Comparison of ENCODE assay signal across 8 cellular contexts in genomic region chr2:42028571-42029148, GRCh38. TPM values are rescaled to one million over a fixed set of nuclear protein-coding genes. Genes with fewer than 3 reads are reported as not detected.
A peak's percentile ranks its signal among the peaks of the same experiment; 100 is the strongest.
DNase-seq lines count a peak whose midpoint lies in the region; ATAC-seq, FAIRE-seq and TF ChIP-seq lines count a peak whose summit lies in the region.
"Had no signal": no experiment of that assay in that cellular context is flagged by ENCODE, and none has a peak within 500 bp of the region (broad histone marks: within the 10 kb centered on the region; RNA-seq: fewer than 3 reads in every experiment).

No MANE protein-coding gene starts in this region.

- H3K27me3 Mint-ChIP-seq in astrocyte (ENCODE audit: low read depth, unreplicated experiment), result peaks cover 12% of the 10 kb centered on the region

- peaks cover 3% of the 10 kb centered on the region for H3K9me3 Mint-ChIP-seq in astrocyte (ENCODE audit: unreplicated experiment)

- 58% methylated on average over 8 of the region's 8 CpGs for WGBS in thymus

- H3K27ac ChIP-seq in astrocyte (ENCODE audit: low read depth, low read length) (no peak overlapping the region), thymus (ENCODE audit: low read depth) (peak overlapping the region; percentile 47), kidney (ENCODE audit: low read depth in 2 of 2, low read length in 2 of 2) (peak overlapping the region in 1 of 2 donors; percentile 62)

- H3K4me3 ChIP-seq in astrocyte (ENCODE audit: insufficient read depth, low read depth, low read length) (no peak overlapping the region), thymus (ENCODE audit: low read length) (no peak overlapping the region), kidney (ENCODE audit: low read length in 2 of 2) (no peak overlapping the region)

- H3K4me3 Mint-ChIP-seq in astrocyte (ENCODE audit: unreplicated experiment), result no peak overlapping the region

- no peaks in the 10 kb centered on the region for H3K27me3 ChIP-seq in astrocyte (ENCODE audit: insufficient read depth, low read length)
- H3K27me3 ChIP-seq in thymus (ENCODE audit: control insufficient read depth, insufficient read depth), result no peaks in the 10 kb centered on the region

- DNase-seq in astrocyte (ENCODE audit: low read depth) (no peak), kidney (no peak), kidney tubule cell (ENCODE audit: low spot score) (no peak)
- no peak for DNase-seq in stimulated activated naive CD4-positive, alpha-beta T cell treated with Interleukin-2 at 50 U/mL for 16 hours (lab: John Stamatoyannopoulos, UW)
- DNase-seq: activated CD4-positive, alpha-beta T cell treated with anti-CD3 and anti-CD28 coated beads, Interleukin-2, amount 50 U/mL, for 1 hour had no signal

- no peaks in the 10 kb centered on the region for H3K36me3 ChIP-seq in astrocyte (ENCODE audit: insufficient read depth, low read length)
- no peaks in the 10 kb centered on the region for H3K36me3 ChIP-seq in thymus (ENCODE audit: control insufficient read depth, insufficient read depth)
- H3K36me3 ChIP-seq in kidney (ENCODE audit: control insufficient read depth in 1 of 2, insufficient read depth in 2 of 2, low read length in 2 of 2), result no peaks in the 10 kb centered on the region

- peak; percentile 81 for ATAC-seq in GM19395 (IDR thresholded peaks at IDR 0.05; ENCODE audit: unreplicated experiment)
- ATAC-seq in HG03039 (IDR thresholded peaks at IDR 0.05; ENCODE audit: unreplicated experiment), result peak; percentile 68

- H4K20me1 ChIP-seq in astrocyte (ENCODE audit: insufficient read depth, low read length), result no peaks in the 10 kb centered on the region

- H3K9ac ChIP-seq in astrocyte (ENCODE audit: low read length) (no peak overlapping the region), kidney (ENCODE audit: low read length in 2 of 2) (no peak overlapping the region)

- H3K4me1 ChIP-seq in astrocyte (ENCODE audit: insufficient read depth, low read length) (peaks cover 27% of the 10 kb centered on the region), thymus (ENCODE audit: control insufficient read depth, insufficient read depth, low read length) (no peaks in the 10 kb centered on the region), kidney (ENCODE audit: control insufficient read depth in 1 of 2, insufficient read depth in 1 of 2, low read depth in 1 of 2, low read length in 2 of 2) (peaks cover 15 to 31% of the 10 kb centered on the region in 2 donors)

- intact Hi-C loops in kidney (cut with DNase I), result no loop called here

- H3K4me2 ChIP-seq in astrocyte (ENCODE audit: low read length), result peak overlapping the region; percentile 11

- no peak for FAIRE-seq in astrocyte (lab: Jason Lieb, UNC)
- no peak for FAIRE-seq in kidney (lab: Jason Lieb, UNC)

- H3K9me3 ChIP-seq in astrocyte (ENCODE audit: insufficient read depth, low read depth, low read length) (no peaks in the 10 kb centered on the region), thymus (ENCODE audit: control insufficient read depth) (no peaks in the 10 kb centered on the region), kidney (ENCODE audit: control insufficient read depth in 1 of 2, low read length in 2 of 2) (no peaks in the 10 kb centered on the region)

- H3K79me2 ChIP-seq in astrocyte (ENCODE audit: insufficient read depth, low read length), result no peaks in the 10 kb centered on the region

- peak overlapping the region; percentile 21 for H2AFZ ChIP-seq in astrocyte (ENCODE audit: low read depth, low read length)

- H3K27ac Mint-ChIP-seq in astrocyte (ENCODE audit: unreplicated experiment), result no peak overlapping the region

- no peak for TF ChIP-seq CTCF in astrocyte (IDR thresholded peaks at IDR 0.05; ENCODE audit: insufficient read depth, low read depth, low read length)
- TF ChIP-seq CTCF in kidney (IDR thresholded peaks at IDR 0.05; ENCODE audit: borderline replicate concordance, extremely low read depth, insufficient read depth), result no peak

- H3K36me3 Mint-ChIP-seq in astrocyte (ENCODE audit: low read depth, unreplicated experiment), result no peaks in the 10 kb centered on the region

- peaks cover 32% of the 10 kb centered on the region for H3K4me1 Mint-ChIP-seq in astrocyte (ENCODE audit: low read depth, unreplicated experiment)

RNA-seq across cellular contexts. Expression of gene PKDCC, which starts 19.2 kb away (rescaled TPM):
- total RNA-seq in astrocyte, result 6.9 and 9.7 TPM in 2 replicates
- polyA plus RNA-seq in thymus, result 25.1 TPM
- total RNA-seq in kidney, result 52.2 TPM
- 28.1 TPM for polyA plus RNA-seq in kidney (ENCODE audit: insufficient read depth, low read depth, low replicate concordance)
